In the genomic region with DNA sequence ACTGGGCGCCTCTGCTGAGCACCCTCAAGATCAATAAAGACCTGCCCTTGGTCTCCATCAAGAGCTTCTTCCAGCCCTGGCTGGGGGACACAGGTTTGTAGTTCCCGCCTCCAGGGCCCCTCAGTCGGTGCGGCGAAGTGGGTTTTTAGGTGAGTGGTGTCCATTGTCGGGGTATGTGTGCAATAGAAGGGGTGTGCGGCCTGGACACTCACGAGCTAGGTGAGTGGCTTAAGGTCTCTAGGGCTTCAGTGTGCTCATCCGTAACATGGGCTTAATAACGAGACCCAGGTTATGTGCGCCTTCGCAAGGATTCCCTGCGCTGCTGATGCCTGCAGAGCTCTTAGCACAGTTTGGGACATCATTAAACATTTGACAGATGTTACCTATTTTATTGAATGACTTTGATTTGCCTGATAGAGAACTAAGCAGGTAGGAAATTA, we compare ENCODE assay signal across 8 cellular contexts. TPM values are rescaled to one million over a fixed set of nuclear protein-coding genes. Genes with fewer than 3 reads are reported as not detected.
A peak's percentile ranks its signal among the peaks of the same experiment; 100 is the strongest.
DNase-seq lines count a peak whose midpoint lies in the region; ATAC-seq lines count a peak whose summit lies in the region.

No MANE protein-coding gene starts in this region.

- H3K4me3 ChIP-seq in mesenchymal stem cell (ENCODE audit: insufficient read depth in 1 of 2, low read depth in 1 of 2, low read length in 2 of 2): peak overlapping the region; percentile 81 to 93
- H3K4me3 ChIP-seq in aorta (ENCODE audit: low read length in 2 of 2): peak overlapping the region; percentile 31 to 32

- peak overlapping the region; percentile 100 for H2AFZ ChIP-seq in mesenchymal stem cell (ENCODE audit: low read depth, low read length)

- H3K27me3 ChIP-seq in mesenchymal stem cell (ENCODE audit: control insufficient read depth in 1 of 2, insufficient read depth in 1 of 2, low read length in 2 of 2): no peaks in the 10 kb centered on the region
- no peaks in the 10 kb centered on the region for H3K27me3 ChIP-seq in aorta (ENCODE audit: control insufficient read depth in 1 of 2, insufficient read depth in 2 of 2, low read length in 1 of 2)

- H3K27ac ChIP-seq in mesenchymal stem cell (ENCODE audit: low read length, poor library complexity, severe bottlenecking) (peak overlapping the region; percentile 25), aorta (ENCODE audit: low read depth in 1 of 2, low read length in 2 of 2) (no peak overlapping the region)

- peak overlapping the region; percentile 35 for H2BK5ac ChIP-seq in mesenchymal stem cell (ENCODE audit: low read depth, low read length, poor library complexity, severe bottlenecking)

- H3K36me3 ChIP-seq in mesenchymal stem cell (ENCODE audit: control insufficient read depth in 1 of 2, insufficient read depth in 2 of 2, low read depth in 1 of 2, low read length in 2 of 2): peaks cover 0 to 3% of the 10 kb centered on the region in 2 experiments
- H3K36me3 ChIP-seq in aorta (ENCODE audit: control insufficient read depth in 1 of 2, insufficient read depth in 2 of 2, low read length in 1 of 2): no peaks in the 10 kb centered on the region

- DNase-seq in NCI-H2029 treated with DMSO at 0.1 percent for 48 hours (lab: John Stamatoyannopoulos, UW) (peak; percentile 34), NCI-H2029 (lab: John Stamatoyannopoulos, UW) (no peak), NCI-H345 (lab: John Stamatoyannopoulos, UW) (peak; percentile 24), cerebellum (ENCODE audit: low spot score) (peak; percentile 26), mesenchymal stem cell (no peak), aorta (no peak), amniotic stem cell (lab: John Stamatoyannopoulos, UW) (no peak)

- no peak overlapping the region for H2BK12ac ChIP-seq in mesenchymal stem cell (ENCODE audit: low read length in 2 of 2)

- no peak overlapping the region for H4K91ac ChIP-seq in mesenchymal stem cell (ENCODE audit: low read length)

- H3K18ac ChIP-seq in mesenchymal stem cell (ENCODE audit: low read depth in 1 of 2, low read length in 2 of 2): peak overlapping the region in 1 of 2 experiments; percentile 84

- peak overlapping the region; percentile 37 for H2BK15ac ChIP-seq in mesenchymal stem cell (ENCODE audit: low read depth, poor library complexity, severe bottlenecking)

- no peak overlapping the region for H3K4ac ChIP-seq in mesenchymal stem cell (ENCODE audit: low read depth in 1 of 2, low read length in 2 of 2)

- peaks cover 27% of the 10 kb centered on the region for H3K79me1 ChIP-seq in mesenchymal stem cell (replicated peaks; ENCODE audit: low read length, poor library complexity, severe bottlenecking)

- ATAC-seq in HG02588 (IDR thresholded peaks at IDR 0.05; ENCODE audit: unreplicated experiment): peak; percentile 5
- ATAC-seq in aorta (ENCODE audit: low FRiP score): peak; percentile 36

- H3K4me2 ChIP-seq in mesenchymal stem cell (ENCODE audit: low read length, poor library complexity, severe bottlenecking): peak overlapping the region; percentile 78

- H3K23ac ChIP-seq in mesenchymal stem cell (ENCODE audit: low read length in 2 of 2): peak overlapping the region in 1 of 2 experiments; percentile 81

- H2AK5ac ChIP-seq in mesenchymal stem cell (ENCODE audit: low read length, severe bottlenecking): no peak overlapping the region

- intact Hi-C loops in aorta (cut with DNase I): loop anchor here in 1 of 2 donors (5.0 kb wide), 1 partner anchor 61 kb away; a partner anchor contains a TSS

- 3% methylated on average over 12 of the region's 13 CpGs for WGBS in mesenchymal stem cell
- 9 to 11% methylated on average over 13 of the region's 13 CpGs for WGBS in aorta, 2 donors

- H3K9me3 ChIP-seq in mesenchymal stem cell (ENCODE audit: control insufficient read depth, low read length): no peaks in the 10 kb centered on the region
- H3K9me3 ChIP-seq in aorta (ENCODE audit: control insufficient read depth, low read length): no peaks in the 10 kb centered on the region

- H2BK120ac ChIP-seq in mesenchymal stem cell (ENCODE audit: low read depth, low read length): no peak overlapping the region

- H3K4me1 ChIP-seq in mesenchymal stem cell (ENCODE audit: control insufficient read depth, insufficient read depth, low read depth, low read length) (peaks cover 6% of the 10 kb centered on the region), aorta (ENCODE audit: control insufficient read depth in 1 of 2, insufficient read depth in 2 of 2, low read length in 2 of 2) (no peaks in the 10 kb centered on the region)

- peak overlapping the region; percentile 92 for H3K9ac ChIP-seq in mesenchymal stem cell (ENCODE audit: low read length)

- peak overlapping the region; percentile 62 for H4K8ac ChIP-seq in mesenchymal stem cell (ENCODE audit: low read length)

- H3K14ac ChIP-seq in mesenchymal stem cell (ENCODE audit: low read length in 2 of 2): no peak overlapping the region

RNA-seq across cellular contexts. Expression of a gene that starts 0.7 kb away (rescaled TPM):
- total RNA-seq in cerebellum: 69.1 TPM
- polyA plus RNA-seq in mesenchymal stem cell (2013, experiment 1 of 2): 6.0 TPM
- polyA plus RNA-seq in mesenchymal stem cell (2013, experiment 2 of 2): 5.7 TPM
- 10 to 100 TPM in 1 of 2 donors, 1 to 10 TPM in 1; 9.6 to 14.7 TPM for total RNA-seq in aorta
- 1 to 10 TPM; 3.8 to 4.9 TPM for polyA plus RNA-seq in aorta

Comparison
In these comparisons a context has a peak if more than half of its experiments do, and no peak if none do; other contexts are left out.
1. DNase-seq: peak in NCI-H2029 treated with DMSO at 0.1 percent for 48 hours (single experiment), NCI-H345 (single experiment) and cerebellum (single experiment); none in NCI-H2029 (single experiment), mesenchymal stem cell (single experiment), aorta (0 of 2) and amniotic stem cell (single experiment).